ENCODE assay signal across 15 cellular contexts in the genomic region with DNA sequence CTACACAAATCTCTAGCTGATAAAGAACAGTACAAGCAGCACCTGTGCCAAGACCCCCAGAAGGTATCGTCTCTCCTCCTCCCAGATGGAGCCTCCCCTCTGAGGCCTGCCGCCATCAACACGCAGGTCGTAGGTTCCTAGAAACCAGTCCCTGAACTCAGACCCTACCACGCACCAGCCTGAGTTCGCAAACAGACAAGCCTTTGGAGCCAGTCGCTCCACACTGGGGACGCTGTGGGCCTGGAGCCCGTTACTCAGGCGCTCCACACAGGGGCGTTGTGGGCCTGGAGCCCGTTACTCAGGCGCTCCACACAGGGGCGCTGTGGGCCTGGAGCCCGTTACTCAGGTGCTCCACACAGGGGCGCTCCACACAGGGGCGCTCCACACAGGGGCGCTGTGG.
DNase-seq lines count a peak whose midpoint lies in the region; ATAC-seq and TF ChIP-seq lines count a peak whose summit lies in the region.
"Had no signal": no experiment of that assay in that cellular context is flagged by ENCODE, and none has a peak within 500 bp of the region (broad histone marks: within the 10 kb centered on the region; RNA-seq: fewer than 3 reads in every experiment).

No MANE protein-coding gene starts in this region.

- ATAC-seq in GM23338 = no peak
- no peak for ATAC-seq in WTC11
- no peak for ATAC-seq in GM18909 (IDR thresholded peaks at IDR 0.05; ENCODE audit: poor library complexity, unreplicated experiment)
- ATAC-seq: HCT116 had no signal

- H3K4me3 ChIP-seq in GM23338 = no peak overlapping the region
- H3K4me3 ChIP-seq in uterus = no peak overlapping the region
- no peak overlapping the region for H3K4me3 ChIP-seq in H7 (ENCODE audit: insufficient read depth, low read depth, low read length)

- CTCF ChIA-PET in WTC11 (lab: Charles Lee) = no interaction called here

- H3K4me2 ChIP-seq in GM23338 = no peak overlapping the region

- no peaks in the 10 kb centered on the region for H4K20me1 ChIP-seq in GM23338 (replicated peaks; ENCODE audit: insufficient read depth)

- intact Hi-C loops in uterus (cut with DNase I; ENCODE audit: low total_unique reads) = no loop called here

- TF ChIP-seq POLR2A in uterus (IDR thresholded peaks at IDR 0.05) = no peak

- TF ChIP-seq CTCF in GM23338 (conservative IDR thresholded peaks at IDR 0.05; ENCODE audit: low read depth in 2 of 2) = peak; percentile 41 to 49
- peak; percentile 37; the same call in 1 of the 2 replicates for TF ChIP-seq CTCF in WTC11 (IDR thresholded peaks at IDR 0.05)
- no peak for TF ChIP-seq CTCF in nephron (IDR thresholded peaks at IDR 0.05; ENCODE audit: unreplicated experiment in 3 of 3)
- TF ChIP-seq CTCF in uterus (IDR thresholded peaks at IDR 0.05) = no peak

- peaks cover 14% of the 10 kb centered on the region for H3K9me3 Mint-ChIP-seq in GM23338
- peaks cover 13% of the 10 kb centered on the region for H3K9me3 Mint-ChIP-seq in WTC11
- H3K9me3 Mint-ChIP-seq in nephron = no peaks in the 10 kb centered on the region
- H3K9me3 Mint-ChIP-seq: CD4-positive, alpha-beta T cell had no signal

- H3K9me2 ChIP-seq in GM23338 (ENCODE audit: insufficient read depth) = peaks cover 3% of the 10 kb centered on the region; the same call in 1 of the 2 replicates

- peak; percentile 17 for DNase-seq in GM23338 (ENCODE audit: low spot score)
- peak; percentile 30 for DNase-seq in WTC11 (ENCODE audit: low spot score)
- DNase-seq in uterus = no peak
- no peak for DNase-seq in H7
- DNase-seq in stimulated activated CD4-positive, alpha-beta T cell treated with anti-CD3 and anti-CD28 coated beads, Interleukin-4, amount 100 ng/mL, for 1 hour = no peak
- DNase-seq: C1 segment of cervical spinal cord; Calu3; CD4-positive, alpha-beta T cell; DMS 273 treated with DMSO at 0.1 percent for 48 hours; GOT3; IMR-90 had no signal

- H3K4me3 Mint-ChIP-seq in GM23338 = no peak overlapping the region
- no peak overlapping the region for H3K4me3 Mint-ChIP-seq in WTC11
- H3K4me3 Mint-ChIP-seq in nephron = no peak overlapping the region
- H3K4me3 Mint-ChIP-seq: B cell; CD4-positive, alpha-beta T cell had no signal

- peaks cover 12% of the 10 kb centered on the region for H3K36me3 Mint-ChIP-seq in GM23338 (ENCODE audit: low read depth)
- peaks cover 10% of the 10 kb centered on the region for H3K36me3 Mint-ChIP-seq in WTC11
- H3K36me3 Mint-ChIP-seq in nephron (ENCODE audit: low read depth) = no peaks in the 10 kb centered on the region

- no peaks in the 10 kb centered on the region for H3K27me3 ChIP-seq in GM23338 (ENCODE audit: insufficient read depth)
- H3K27me3 ChIP-seq in uterus = no peaks in the 10 kb centered on the region
- no peaks in the 10 kb centered on the region for H3K27me3 ChIP-seq in H7 (ENCODE audit: control insufficient read depth, insufficient read depth, low read length)

- H3K9me3 ChIP-seq in uterus = no peaks in the 10 kb centered on the region

- H3K4me1 ChIP-seq in GM23338 (ENCODE audit: insufficient read depth) (no peaks in the 10 kb centered on the region), uterus (peaks cover 0 to 3% of the 10 kb centered on the region in 2 donors)

- 0 out of 3 replicates have a peak, but pooled peaks cover 3% of the 10 kb centered on the region for H3K4me1 Mint-ChIP-seq in GM23338
- peaks cover 3% of the 10 kb centered on the region; the same call in 1 of the 2 replicates for H3K4me1 Mint-ChIP-seq in WTC11
- H3K4me1 Mint-ChIP-seq in nephron = peaks cover 26% of the 10 kb centered on the region
- H3K4me1 Mint-ChIP-seq: B cell had no signal

- H3K27ac Mint-ChIP-seq in GM23338 = no peak overlapping the region
- no peak overlapping the region for H3K27ac Mint-ChIP-seq in WTC11
- peak overlapping the region; percentile 28 to 92 (median 66) for H3K27ac Mint-ChIP-seq in nephron
- H3K27ac Mint-ChIP-seq: B cell; CD4-positive, alpha-beta T cell had no signal

- no peaks in the 10 kb centered on the region for H3F3A ChIP-seq in GM23338 (replicated peaks; ENCODE audit: low read depth)

- H3K27me3 Mint-ChIP-seq in GM23338 (ENCODE audit: insufficient read depth, low read depth, poor library complexity) (peaks cover 22% of the 10 kb centered on the region), WTC11 (ENCODE audit: low read depth) (no peaks in the 10 kb centered on the region), nephron (ENCODE audit: low read depth) (peaks cover under 1% of the 10 kb centered on the region)
- H3K27me3 Mint-ChIP-seq: B cell; CD4-positive, alpha-beta T cell had no signal

- H2AFZ ChIP-seq in GM23338 = 0 out of 2 replicates have a peak overlapping the region, but pooled peaks have one; percentile 32

- no peak overlapping the region for H3K27ac ChIP-seq in GM23338 (ENCODE audit: low read depth)
- H3K27ac ChIP-seq in uterus = peak overlapping the region; percentile 44 to 57

- no peaks in the 10 kb centered on the region for H3K79me2 ChIP-seq in GM23338 (replicated peaks; ENCODE audit: insufficient read depth)

- POLR2A ChIA-PET in WTC11 (lab: Charles Lee) = no interaction called here

- H3K36me3 ChIP-seq in GM23338 (ENCODE audit: insufficient read depth) (no peaks in the 10 kb centered on the region), uterus (no peaks in the 10 kb centered on the region), H7 (replicated peaks; ENCODE audit: control insufficient read depth, insufficient read depth, low read length) (no peaks in the 10 kb centered on the region)

TF ChIP-seq in GM23338, 12 proteins besides CTCF, POLR2A, EP300 and RAD21:
- TF ChIP-seq, protein P1, sequence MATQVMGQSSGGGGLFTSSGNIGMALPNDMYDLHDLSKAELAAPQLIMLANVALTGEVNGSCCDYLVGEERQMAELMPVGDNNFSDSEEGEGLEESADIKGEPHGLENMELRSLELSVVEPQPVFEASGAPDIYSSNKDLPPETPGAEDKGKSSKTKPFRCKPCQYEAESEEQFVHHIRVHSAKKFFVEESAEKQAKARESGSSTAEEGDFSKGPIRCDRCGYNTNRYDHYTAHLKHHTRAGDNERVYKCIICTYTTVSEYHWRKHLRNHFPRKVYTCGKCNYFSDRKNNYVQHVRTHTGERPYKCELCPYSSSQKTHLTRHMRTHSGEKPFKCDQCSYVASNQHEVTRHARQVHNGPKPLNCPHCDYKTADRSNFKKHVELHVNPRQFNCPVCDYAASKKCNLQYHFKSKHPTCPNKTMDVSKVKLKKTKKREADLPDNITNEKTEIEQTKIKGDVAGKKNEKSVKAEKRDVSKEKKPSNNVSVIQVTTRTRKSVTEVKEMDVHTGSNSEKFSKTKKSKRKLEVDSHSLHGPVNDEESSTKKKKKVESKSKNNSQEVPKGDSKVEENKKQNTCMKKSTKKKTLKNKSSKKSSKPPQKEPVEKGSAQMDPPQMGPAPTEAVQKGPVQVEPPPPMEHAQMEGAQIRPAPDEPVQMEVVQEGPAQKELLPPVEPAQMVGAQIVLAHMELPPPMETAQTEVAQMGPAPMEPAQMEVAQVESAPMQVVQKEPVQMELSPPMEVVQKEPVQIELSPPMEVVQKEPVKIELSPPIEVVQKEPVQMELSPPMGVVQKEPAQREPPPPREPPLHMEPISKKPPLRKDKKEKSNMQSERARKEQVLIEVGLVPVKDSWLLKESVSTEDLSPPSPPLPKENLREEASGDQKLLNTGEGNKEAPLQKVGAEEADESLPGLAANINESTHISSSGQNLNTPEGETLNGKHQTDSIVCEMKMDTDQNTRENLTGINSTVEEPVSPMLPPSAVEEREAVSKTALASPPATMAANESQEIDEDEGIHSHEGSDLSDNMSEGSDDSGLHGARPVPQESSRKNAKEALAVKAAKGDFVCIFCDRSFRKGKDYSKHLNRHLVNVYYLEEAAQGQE (IDR thresholded peaks at IDR 0.05; ENCODE audit: unreplicated experiment) = no peak

TF ChIP-seq in WTC11, 78 proteins besides CTCF, POLR2A, EP300 and RAD21:
- TF ChIP-seq, protein P2, sequence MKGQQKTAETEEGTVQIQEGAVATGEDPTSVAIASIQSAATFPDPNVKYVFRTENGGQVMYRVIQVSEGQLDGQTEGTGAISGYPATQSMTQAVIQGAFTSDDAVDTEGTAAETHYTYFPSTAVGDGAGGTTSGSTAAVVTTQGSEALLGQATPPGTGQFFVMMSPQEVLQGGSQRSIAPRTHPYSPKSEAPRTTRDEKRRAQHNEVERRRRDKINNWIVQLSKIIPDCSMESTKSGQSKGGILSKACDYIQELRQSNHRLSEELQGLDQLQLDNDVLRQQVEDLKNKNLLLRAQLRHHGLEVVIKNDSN (CRISPR knock-in tag; IDR thresholded peaks at IDR 0.05) = no peak
- no peak for TF ChIP-seq SMAD4 (CRISPR knock-in tag; IDR thresholded peaks at IDR 0.05)
- TF ChIP-seq, protein P3, sequence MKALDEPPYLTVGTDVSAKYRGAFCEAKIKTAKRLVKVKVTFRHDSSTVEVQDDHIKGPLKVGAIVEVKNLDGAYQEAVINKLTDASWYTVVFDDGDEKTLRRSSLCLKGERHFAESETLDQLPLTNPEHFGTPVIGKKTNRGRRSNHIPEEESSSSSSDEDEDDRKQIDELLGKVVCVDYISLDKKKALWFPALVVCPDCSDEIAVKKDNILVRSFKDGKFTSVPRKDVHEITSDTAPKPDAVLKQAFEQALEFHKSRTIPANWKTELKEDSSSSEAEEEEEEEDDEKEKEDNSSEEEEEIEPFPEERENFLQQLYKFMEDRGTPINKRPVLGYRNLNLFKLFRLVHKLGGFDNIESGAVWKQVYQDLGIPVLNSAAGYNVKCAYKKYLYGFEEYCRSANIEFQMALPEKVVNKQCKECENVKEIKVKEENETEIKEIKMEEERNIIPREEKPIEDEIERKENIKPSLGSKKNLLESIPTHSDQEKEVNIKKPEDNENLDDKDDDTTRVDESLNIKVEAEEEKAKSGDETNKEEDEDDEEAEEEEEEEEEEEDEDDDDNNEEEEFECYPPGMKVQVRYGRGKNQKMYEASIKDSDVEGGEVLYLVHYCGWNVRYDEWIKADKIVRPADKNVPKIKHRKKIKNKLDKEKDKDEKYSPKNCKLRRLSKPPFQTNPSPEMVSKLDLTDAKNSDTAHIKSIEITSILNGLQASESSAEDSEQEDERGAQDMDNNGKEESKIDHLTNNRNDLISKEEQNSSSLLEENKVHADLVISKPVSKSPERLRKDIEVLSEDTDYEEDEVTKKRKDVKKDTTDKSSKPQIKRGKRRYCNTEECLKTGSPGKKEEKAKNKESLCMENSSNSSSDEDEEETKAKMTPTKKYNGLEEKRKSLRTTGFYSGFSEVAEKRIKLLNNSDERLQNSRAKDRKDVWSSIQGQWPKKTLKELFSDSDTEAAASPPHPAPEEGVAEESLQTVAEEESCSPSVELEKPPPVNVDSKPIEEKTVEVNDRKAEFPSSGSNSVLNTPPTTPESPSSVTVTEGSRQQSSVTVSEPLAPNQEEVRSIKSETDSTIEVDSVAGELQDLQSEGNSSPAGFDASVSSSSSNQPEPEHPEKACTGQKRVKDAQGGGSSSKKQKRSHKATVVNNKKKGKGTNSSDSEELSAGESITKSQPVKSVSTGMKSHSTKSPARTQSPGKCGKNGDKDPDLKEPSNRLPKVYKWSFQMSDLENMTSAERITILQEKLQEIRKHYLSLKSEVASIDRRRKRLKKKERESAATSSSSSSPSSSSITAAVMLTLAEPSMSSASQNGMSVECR (CRISPR knock-in tag; IDR thresholded peaks at IDR 0.05; ENCODE audit: borderline replicate concordance) = no peak
- no peak for TF ChIP-seq ZNF219 (CRISPR knock-in tag; IDR thresholded peaks at IDR 0.05; ENCODE audit: borderline replicate concordance)
- no peak for TF ChIP-seq ELF4 (CRISPR knock-in tag; IDR thresholded peaks at IDR 0.05; ENCODE audit: low read depth)

Comparison
In these comparisons a context has a peak if more than half of its experiments do, and no peak if none do; other contexts are left out.
1. DNase-seq: peak in GM23338 (single experiment) and WTC11 (single experiment); none in uterus (0 of 2), H7 (single experiment) and stimulated activated CD4-positive, alpha-beta T cell treated with anti-CD3 and anti-CD28 coated beads, Interleukin-4, amount 100 ng/mL, for 1 hour (single experiment).
2. H3K27ac Mint-ChIP-seq: peak in nephron (3 of 3); none in GM23338 (single experiment) and WTC11 (single experiment).
3. CTCF ChIP-seq: peak in GM23338 (2 of 2) and WTC11 (single experiment); none in nephron (0 of 3) and uterus (0 of 4).